Comparison of ENCODE assay signal across 19 cellular contexts in genomic region chr7:99290980-99291607, GRCh38. TPM values are rescaled to one million over a fixed set of nuclear protein-coding genes. Genes with fewer than 3 reads are reported as not detected.
A peak's percentile ranks its signal among the peaks of the same experiment; 100 is the strongest.
DNase-seq lines count a peak whose midpoint lies in the region; ATAC-seq and TF ChIP-seq lines count a peak whose summit lies in the region.
"Had no signal": no experiment of that assay in that cellular context is flagged by ENCODE, and none has a peak within 500 bp of the region (broad histone marks: within the 10 kb centered on the region; RNA-seq: fewer than 3 reads in every experiment).

No MANE protein-coding gene starts in this region.

- H3K36me3 ChIP-seq in mucosa of descending colon (ENCODE audit: low read depth) = no peaks in the 10 kb centered on the region
- H3K36me3 ChIP-seq in GM23338 (ENCODE audit: insufficient read depth) = no peaks in the 10 kb centered on the region
- H3K36me3 ChIP-seq: BLaER1 had no signal

- H3K4me2 ChIP-seq in GM23338 = no peak overlapping the region
- H3K4me2 ChIP-seq: BLaER1, KMS-11 had no signal

- DNase-seq in NCI-H146 (lab: John Stamatoyannopoulos, UW) (peak; percentile 25), NCI-H146 treated with DMSO at 0.1 percent for 48 hours (lab: John Stamatoyannopoulos, UW; ENCODE audit: unreplicated experiment) (no peak), NCI-H2227 (lab: John Stamatoyannopoulos, UW; ENCODE audit: unreplicated experiment) (peak; percentile 84), cardiac fibroblast (ENCODE audit: low read depth in 2 of 2) (peak; percentile 17 to 30), mucosa of descending colon (peak in 1 of 3 donors; percentile 25), GM23338 (ENCODE audit: low spot score) (no peak), nephron progenitor cell (no peak)
- DNase-seq in activated CD8-positive, alpha-beta memory T cell treated with anti-CD3 and anti-CD28 coated beads, Interleukin-2, amount 50 U/mL, for 4 hours = no peak
- DNase-seq: CD8-positive, alpha-beta T cell; DND-41; GM23248; NCI-H1436; OCI-M1; RPMI8226; SIG-M5 had no signal

- H3K79me2 ChIP-seq in GM23338 (replicated peaks; ENCODE audit: insufficient read depth) = no peaks in the 10 kb centered on the region

- TF ChIP-seq CTCF in cardiac fibroblast (IDR thresholded peaks at IDR 0.05; ENCODE audit: low read depth, low read length) (no peak), mucosa of descending colon (IDR thresholded peaks at IDR 0.05) (no peak), GM23338 (conservative IDR thresholded peaks at IDR 0.05; ENCODE audit: low read depth in 2 of 2) (no peak), nephron progenitor cell (IDR thresholded peaks at IDR 0.05) (no peak)

- H4K20me1 ChIP-seq in GM23338 (replicated peaks; ENCODE audit: insufficient read depth) = no peaks in the 10 kb centered on the region
- H4K20me1 ChIP-seq: BLaER1 had no signal

- H2AFZ ChIP-seq in GM23338 = no peak overlapping the region
- H2AFZ ChIP-seq: GM23248 had no signal

- H3K4me1 Mint-ChIP-seq in GM23338 (peaks cover 6% of the 10 kb centered on the region; the same call in 2 of the 3 replicates), nephron progenitor cell (no peaks in the 10 kb centered on the region)

- no peak overlapping the region for H3K27ac ChIP-seq in GM23338 (ENCODE audit: low read depth)
- H3K27ac ChIP-seq: 22Rv1, BLaER1, GM23248, KMS-11 had no signal

- H3K9me2 ChIP-seq in GM23338 (ENCODE audit: insufficient read depth) = no peaks in the 10 kb centered on the region

- no peaks in the 10 kb centered on the region; the same call in 2 of the 3 replicates for H3K9me3 Mint-ChIP-seq in GM23338
- H3K9me3 Mint-ChIP-seq in nephron progenitor cell = no peaks in the 10 kb centered on the region
- H3K9me3 Mint-ChIP-seq: CD8-positive, alpha-beta T cell had no signal

- intact Hi-C loops in mucosa of descending colon (cut with DNase I, micrococcal nuclease) = no loop called here

- no peaks in the 10 kb centered on the region for H3K4me1 ChIP-seq in mucosa of descending colon (ENCODE audit: low read depth)
- H3K4me1 ChIP-seq in GM23338 (ENCODE audit: insufficient read depth) = no peaks in the 10 kb centered on the region

- H3K36me3 Mint-ChIP-seq in GM23338 (ENCODE audit: low read depth) = no peaks in the 10 kb centered on the region
- no peaks in the 10 kb centered on the region for H3K36me3 Mint-ChIP-seq in nephron progenitor cell (ENCODE audit: low read depth)
- H3K36me3 Mint-ChIP-seq: CD8-positive, alpha-beta T cell had no signal

- no peak overlapping the region for H3K27ac Mint-ChIP-seq in GM23338
- H3K27ac Mint-ChIP-seq in nephron progenitor cell = no peak overlapping the region
- H3K27ac Mint-ChIP-seq: CD8-positive, alpha-beta T cell had no signal

- H3K9me3 ChIP-seq in mucosa of descending colon = no peaks in the 10 kb centered on the region
- H3K9me3 ChIP-seq: BLaER1 had no signal

- H3K27me3 Mint-ChIP-seq in GM23338 (ENCODE audit: insufficient read depth, low read depth, poor library complexity) (no peaks in the 10 kb centered on the region), nephron progenitor cell (ENCODE audit: low read depth, poor library complexity) (no peaks in the 10 kb centered on the region)

- H3F3A ChIP-seq in GM23338 (replicated peaks; ENCODE audit: low read depth) = no peaks in the 10 kb centered on the region

- ATAC-seq in mucosa of descending colon (peak; percentile 93), GM23338 (no peak)
- ATAC-seq: CD8-positive, alpha-beta T cell had no signal

- H3K4me3 ChIP-seq in cardiac fibroblast (replicated peaks in 1 of 2; ENCODE audit: low read depth in 2 of 2, low read length in 2 of 2) (no peak overlapping the region), mucosa of descending colon (no peak overlapping the region), GM23338 (no peak overlapping the region)
- H3K4me3 ChIP-seq: BLaER1, GM23248 had no signal

- no peak overlapping the region for H3K4me3 Mint-ChIP-seq in GM23338
- H3K4me3 Mint-ChIP-seq in nephron progenitor cell = no peak overlapping the region
- H3K4me3 Mint-ChIP-seq: CD8-positive, alpha-beta T cell had no signal

- H3K27me3 ChIP-seq in GM23338 (ENCODE audit: insufficient read depth) = no peaks in the 10 kb centered on the region
- H3K27me3 ChIP-seq: BLaER1 had no signal

TF ChIP-seq in GM23338, 12 proteins besides CTCF, POLR2A, EP300 and RAD21 (continues in another document):
- TF ChIP-seq JUNB (IDR thresholded peaks at IDR 0.05; ENCODE audit: unreplicated experiment) = no peak
- TF ChIP-seq ZNF462 (CRISPR knock-in tag; IDR thresholded peaks at IDR 0.05) = no peak
- no peak for TF ChIP-seq ETS1 (IDR thresholded peaks at IDR 0.05)
- TF ChIP-seq NANOG (IDR thresholded peaks at IDR 0.05; ENCODE audit: borderline replicate concordance) = no peak
- no peak for TF ChIP-seq ZNF114 (CRISPR knock-in tag; IDR thresholded peaks at IDR 0.05)

RNA-seq across cellular contexts. Expression of gene MYH16, which starts 18.5 kb away (rescaled TPM):
- total RNA-seq in mucosa of descending colon = not detected
- total RNA-seq in GM23338 (2014; rRNA removed; shearing (Covaris generic)) = not detected in 2 replicates
- polyA plus RNA-seq in GM23338 (2016; fragmentation: Nextera tagmentation; extraction: Ambion mirVana) = not detected in 2 replicates
- total RNA-seq: CD8-positive, alpha-beta T cell; GM23248; NCI-H460 had no signal
- polyA plus RNA-seq: GM23248 had no signal

RNA-seq across cellular contexts. Expression of gene ARPC1A, which starts 34.6 kb away (rescaled TPM):
- total RNA-seq in mucosa of descending colon = 100 to 1,000 TPM; 142 to 158 (median 157) TPM
- total RNA-seq in GM23338 (2014; rRNA removed; shearing (Covaris generic)) = 108 and 168 TPM in 2 replicates
- 210 and 246 TPM in 2 replicates for polyA plus RNA-seq in GM23338 (2016; fragmentation: Nextera tagmentation; extraction: Ambion mirVana)

Comparison
In these comparisons a context has a peak if more than half of its experiments do, and no peak if none do; other contexts are left out.
1. DNase-seq: peak in NCI-H146 (single experiment), NCI-H2227 (single experiment) and cardiac fibroblast (2 of 2); none in NCI-H146 treated with DMSO at 0.1 percent for 48 hours (single experiment), activated CD8-positive, alpha-beta memory T cell treated with anti-CD3 and anti-CD28 coated beads, Interleukin-2, amount 50 U/mL, for 4 hours (single experiment), GM23338 (single experiment) and nephron progenitor cell (single experiment).